ENCODE assay signal across 17 cellular contexts in the genomic region with DNA sequence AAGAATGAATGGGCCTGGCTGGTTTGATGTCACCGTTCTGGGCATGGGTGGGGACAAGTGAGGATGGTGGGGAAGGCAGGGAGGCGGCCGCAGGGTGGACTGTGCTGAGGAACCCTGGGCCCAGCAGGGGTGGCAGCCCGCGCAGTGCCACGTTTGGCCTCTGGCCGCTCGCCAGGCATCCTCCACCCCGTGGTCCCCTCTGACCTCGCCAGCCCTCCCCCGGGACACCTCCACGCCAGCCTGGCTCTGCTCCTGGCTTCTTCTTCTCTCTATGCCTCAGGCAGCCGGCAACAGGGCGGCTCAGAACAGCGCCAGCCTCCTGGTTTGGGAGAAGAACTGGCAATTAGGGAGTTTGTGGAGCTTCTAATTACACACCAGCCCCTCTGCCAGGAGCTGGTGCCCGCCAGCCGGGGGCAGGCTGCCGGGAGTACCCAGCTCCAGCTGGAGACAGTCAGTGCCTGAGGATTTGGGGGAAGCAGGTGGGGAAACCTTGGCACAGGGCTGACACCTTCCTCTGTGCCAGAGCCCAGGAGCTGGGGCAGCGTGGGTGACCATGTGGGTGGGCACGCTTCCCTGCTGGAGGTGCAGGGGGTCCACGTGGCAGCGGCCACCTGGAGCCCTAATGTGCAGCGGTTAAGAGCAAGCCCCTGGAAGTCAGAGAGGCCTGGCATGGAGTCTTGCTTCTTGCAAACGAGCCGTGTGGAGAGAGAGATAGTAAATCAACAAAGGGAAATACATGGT. TPM values are rescaled to one million over a fixed set of nuclear protein-coding genes. Genes with fewer than 3 reads are reported as not detected.
DNase-seq lines count a peak whose midpoint lies in the region; ATAC-seq, FAIRE-seq and TF ChIP-seq lines count a peak whose summit lies in the region.
"Had no signal": no experiment of that assay in that cellular context is flagged by ENCODE, and none has a peak within 500 bp of the region (broad histone marks: within the 10 kb centered on the region; RNA-seq: fewer than 3 reads in every experiment).

No MANE protein-coding gene starts in this region.

- H3K36me3 Mint-ChIP-seq in activated CD8-positive, alpha-beta T cell treated with anti-CD3 and anti-CD28 coated beads, Interleukin-2, amount 10 ng/mL, durations not matched to agents 7 days and 5 days (ENCODE audit: low read depth) = no peaks in the 10 kb centered on the region
- H3K36me3 Mint-ChIP-seq: activated naive CD8-positive, alpha-beta T cell treated with anti-CD3 and anti-CD28 coated beads for 36 hours had no signal

- H3K4me1 ChIP-seq in skeletal muscle satellite cell (ENCODE audit: control insufficient read depth, insufficient read depth, low read length) = peaks cover 21% of the 10 kb centered on the region

- H3K27me3 ChIP-seq in layer of hippocampus (ENCODE audit: control insufficient read depth, insufficient read depth, low read length) (no peaks in the 10 kb centered on the region), skeletal muscle satellite cell (ENCODE audit: control insufficient read depth, insufficient read depth, low read length) (no peaks in the 10 kb centered on the region)

- TF ChIP-seq CTCF in D721Med (IDR thresholded peaks at IDR 0.05; ENCODE audit: insufficient read depth, missing control alignments) = no peak

- H3K36me3 ChIP-seq in skeletal muscle satellite cell (ENCODE audit: insufficient read depth, low read length) = no peaks in the 10 kb centered on the region
- H3K36me3 ChIP-seq: neutrophil had no signal

- no peak overlapping the region for H3K27ac Mint-ChIP-seq in activated CD8-positive, alpha-beta T cell treated with anti-CD3 and anti-CD28 coated beads, Interleukin-2, amount 10 ng/mL, durations not matched to agents 7 days and 5 days
- H3K27ac Mint-ChIP-seq: activated naive CD8-positive, alpha-beta T cell treated with anti-CD3 and anti-CD28 coated beads for 36 hours; activated T-cell treated with anti-CD3 and anti-CD28 coated beads, Interleukin-2, amount 50 U/mL, for 24 hours had no signal

- ATAC-seq in HG02588 (IDR thresholded peaks at IDR 0.05; ENCODE audit: unreplicated experiment) = no peak
- ATAC-seq in activated CD8-positive, alpha-beta T cell treated with anti-CD3 and anti-CD28 coated beads, Interleukin-2, amount 10 ng/mL, durations not matched to agents 7 days and 5 days = no peak

- H3K9ac ChIP-seq in skeletal muscle satellite cell (ENCODE audit: low read depth, low read length) = no peak overlapping the region

- no peaks in the 10 kb centered on the region for H3K9me3 Mint-ChIP-seq in activated CD8-positive, alpha-beta T cell treated with anti-CD3 and anti-CD28 coated beads, Interleukin-2, amount 10 ng/mL, durations not matched to agents 7 days and 5 days (ENCODE audit: insufficient read depth)
- H3K9me3 Mint-ChIP-seq: activated naive CD8-positive, alpha-beta T cell treated with anti-CD3 and anti-CD28 coated beads for 36 hours; activated T-cell treated with anti-CD3 and anti-CD28 coated beads, Interleukin-2, amount 50 U/mL, for 24 hours had no signal

- no peak for FAIRE-seq in D721Med (lab: Jason Lieb, UNC)
- FAIRE-seq: H54 had no signal

- peak overlapping the region; percentile 34 for H3K4me2 ChIP-seq in skeletal muscle satellite cell (ENCODE audit: low read length)

- no peak overlapping the region for H3K4me3 ChIP-seq in skeletal muscle satellite cell (ENCODE audit: low read length)

- peak overlapping the region; percentile 46 for H3K27ac ChIP-seq in layer of hippocampus (ENCODE audit: low read depth, low read length)
- H3K27ac ChIP-seq: neutrophil had no signal

- POLR2A ChIA-PET in activated CD8-positive, alpha-beta T cell treated with anti-CD3 and anti-CD28 coated beads, Interleukin-2, amount 10 ng/mL, durations not matched to agents 7 days and 5 days (lab: Charles Lee) = interaction anchor here (0.5 kb wide), 1 partner anchor 10 kb away, joined by 3 read pairs; no protein-coding TSS in a partner anchor

- DNase-seq in NCI-H1092 treated with DMSO at 0.1 percent for 48 hours (lab: John Stamatoyannopoulos, UW) (peak; percentile 42), NCI-H446 treated with DMSO at 0.1 percent for 48 hours (lab: John Stamatoyannopoulos, UW) (peak; percentile 68), D721Med (ENCODE audit: insufficient read length, low spot score) (no peak), activated T-cell treated with anti-CD3 and anti-CD28 coated beads for 4 hours (no peak)
- DNase-seq in activated CD8-positive, alpha-beta T cell treated with anti-CD3 and anti-CD28 coated beads, Interleukin-2, amount 10 ng/mL, durations not matched to agents 7 days and 5 days = no peak
- DNase-seq: activated CD4-positive, alpha-beta T cell treated with anti-CD3 and anti-CD28 coated beads for 48 hours; activated naive CD8-positive, alpha-beta T cell treated with anti-CD3 and anti-CD28 coated beads for 36 hours; activated T-cell treated with anti-CD3 and anti-CD28 coated beads, Interleukin-2, amount 50 U/mL, for 24 hours; CD4-positive, CD25-positive, alpha-beta regulatory T cell; mammary epithelial cell; NCI-H1436 treated with DMSO at 0.1 percent for 48 hours; NCI-H82 had no signal

- CTCF ChIA-PET in activated CD8-positive, alpha-beta T cell treated with anti-CD3 and anti-CD28 coated beads, Interleukin-2, amount 10 ng/mL, durations not matched to agents 7 days and 5 days (lab: Charles Lee) = no interaction called here

- H3K9me3 ChIP-seq in skeletal muscle satellite cell (replicated peaks; ENCODE audit: low read length) = no peaks in the 10 kb centered on the region
- H3K9me3 ChIP-seq: neutrophil had no signal

- peaks cover 4% of the 10 kb centered on the region for H3K27me3 Mint-ChIP-seq in activated CD8-positive, alpha-beta T cell treated with anti-CD3 and anti-CD28 coated beads, Interleukin-2, amount 10 ng/mL, durations not matched to agents 7 days and 5 days (ENCODE audit: low read depth)
- H3K27me3 Mint-ChIP-seq: activated naive CD8-positive, alpha-beta T cell treated with anti-CD3 and anti-CD28 coated beads for 36 hours; activated T-cell treated with anti-CD3 and anti-CD28 coated beads, Interleukin-2, amount 50 U/mL, for 24 hours had no signal

- H3K4me1 Mint-ChIP-seq in activated CD8-positive, alpha-beta T cell treated with anti-CD3 and anti-CD28 coated beads, Interleukin-2, amount 10 ng/mL, durations not matched to agents 7 days and 5 days (ENCODE audit: low read depth) = peaks cover 7% of the 10 kb centered on the region

- H3K4me3 Mint-ChIP-seq in activated CD8-positive, alpha-beta T cell treated with anti-CD3 and anti-CD28 coated beads, Interleukin-2, amount 10 ng/mL, durations not matched to agents 7 days and 5 days = no peak overlapping the region
- H3K4me3 Mint-ChIP-seq: activated naive CD8-positive, alpha-beta T cell treated with anti-CD3 and anti-CD28 coated beads for 36 hours; activated T-cell treated with anti-CD3 and anti-CD28 coated beads, Interleukin-2, amount 50 U/mL, for 24 hours; CD4-positive, CD25-positive, alpha-beta regulatory T cell had no signal

RNA-seq across cellular contexts. Expression of gene SERPINF1, which starts 6.4 kb away (rescaled TPM):
- 48.2 and 205 TPM in 2 replicates for total RNA-seq in skeletal muscle satellite cell (2012; rRNA removed)
- total RNA-seq in activated CD8-positive, alpha-beta T cell treated with anti-CD3 and anti-CD28 coated beads, Interleukin-2, amount 10 ng/mL, durations not matched to agents 7 days and 5 days = 1 to 10 TPM; 3.9 to 6.0 TPM
- total RNA-seq: CD4-positive, CD25-positive, alpha-beta regulatory T cell had no signal

RNA-seq across cellular contexts. Expression of gene SERPINF2, which starts 12.8 kb away (rescaled TPM):
- total RNA-seq in skeletal muscle satellite cell (2012; rRNA removed) = not detected in 2 replicates
- under 1 TPM; 0.16 to 0.31 TPM for total RNA-seq in activated CD8-positive, alpha-beta T cell treated with anti-CD3 and anti-CD28 coated beads, Interleukin-2, amount 10 ng/mL, durations not matched to agents 7 days and 5 days

RNA-seq across cellular contexts. Expression of gene WDR81, which starts 30.9 kb away (rescaled TPM):
- total RNA-seq in skeletal muscle satellite cell (2012; rRNA removed) = 28.4 and 35.2 TPM in 2 replicates
- 10 to 100 TPM; 29.4 to 30.8 TPM for total RNA-seq in activated CD8-positive, alpha-beta T cell treated with anti-CD3 and anti-CD28 coated beads, Interleukin-2, amount 10 ng/mL, durations not matched to agents 7 days and 5 days

RNA-seq across cellular contexts. Expression of gene TLCD2, which starts 45.2 kb away (rescaled TPM):
- 0.51 and 0.66 TPM in 2 replicates for total RNA-seq in skeletal muscle satellite cell (2012; rRNA removed)
- total RNA-seq in activated CD8-positive, alpha-beta T cell treated with anti-CD3 and anti-CD28 coated beads, Interleukin-2, amount 10 ng/mL, durations not matched to agents 7 days and 5 days = under 1 TPM in 1 of 2 experiments, not detected in 1; 0.13 TPM

Comparison
In these comparisons a context has a peak if more than half of its experiments do, and no peak if none do; other contexts are left out.
1. DNase-seq: peak in NCI-H1092 treated with DMSO at 0.1 percent for 48 hours (single experiment) and NCI-H446 treated with DMSO at 0.1 percent for 48 hours (single experiment); none in D721Med (single experiment), activated T-cell treated with anti-CD3 and anti-CD28 coated beads for 4 hours (single experiment) and activated CD8-positive, alpha-beta T cell treated with anti-CD3 and anti-CD28 coated beads, Interleukin-2, amount 10 ng/mL, durations not matched to agents 7 days and 5 days (single experiment).